Comparison of ENCODE assay signal across 26 cellular contexts in genomic region chr2:235472443-235472842, GRCh38.
"Had no signal": no experiment of that assay in that cellular context is flagged by ENCODE, and none has a peak within 500 bp of the region (broad histone marks: within the 10 kb centered on the region; RNA-seq: fewer than 3 reads in every experiment).

No MANE protein-coding gene starts in this region.

- H3K27me3 ChIP-seq: colonic mucosa, right atrium auricular region, stomach, thyroid gland, upper lobe of left lung had no signal

- H3K9ac ChIP-seq: parathyroid adenoma had no signal

- FAIRE-seq: astrocyte, frontal cortex, keratinocyte had no signal

- H3K9me3 ChIP-seq: colonic mucosa, psoas muscle, thyroid gland had no signal

- H3K4me3 ChIP-seq: colonic mucosa, left ventricle myocardium inferior, psoas muscle, right atrium auricular region, stomach, thyroid gland, upper lobe of left lung had no signal

- ATAC-seq: psoas muscle; stimulated activated naive B cell treated with anti-CD40 and anti-IgM and Interleukin-4, amounts not matched to agents 10 μg/mL and 1 μg/mL and 100 μg/mL, for 72 hours had no signal

- H2AFZ ChIP-seq: parathyroid adenoma had no signal

- H3K4me1 ChIP-seq: colonic mucosa, parathyroid adenoma had no signal

- H3K27ac ChIP-seq: colonic mucosa, left ventricle myocardium inferior, parathyroid adenoma, psoas muscle, right atrium auricular region, stomach, thyroid gland, upper lobe of left lung had no signal

- DNase-seq: activated CD4-positive, alpha-beta memory T cell treated with anti-CD3 and anti-CD28 coated beads, Interleukin-2, amount 10 ng/mL, durations not matched to agents 7 days and 5 days; activated CD4-positive, alpha-beta T cell treated with anti-CD3 and anti-CD28 coated beads, Interleukin-2, amount 10 ng/mL, durations not matched to agents 7 days and 5 days; activated CD4-positive, CD25-positive, alpha-beta regulatory T cell treated with anti-CD3 and anti-CD28 coated beads, Interleukin-2, amount 50 U/mL, for 72 hours; activated CD8-positive, alpha-beta memory T cell treated with anti-CD3 and anti-CD28 coated beads, Interleukin-2, amount 50 U/mL, for 48 hours; activated gamma-delta T cell; activated naive CD4-positive, alpha-beta T cell treated with anti-CD3 and anti-CD28 coated beads, Interleukin-2, amount 10 ng/mL, durations not matched to agents 7 days and 5 days; activated T-cell treated with anti-CD3 and anti-CD28 coated beads, Interleukin-2, amount 50 U/mL, for 24 hours; amniotic stem cell; cerebellar nuclear complex; colonic mucosa; effector memory CD4-positive, alpha-beta T cell; glutamatergic neuron; left ventricle myocardium inferior; psoas muscle; stimulated activated CD4-positive, alpha-beta T cell treated with anti-CD3 and anti-CD28 coated beads, Interleukin-15, amount 100 ng/mL, for 24 hours; stimulated activated CD4-positive, alpha-beta T cell treated with anti-CD3 and anti-CD28 coated beads, Interleukin-2, amount 100 ng/mL, for 24 hours; stimulated activated naive B cell treated with anti-CD40 and anti-IgM and Interleukin-4, amounts not matched to agents 10 μg/mL and 1 μg/mL and 100 μg/mL, for 72 hours; stomach; T-helper 2 cell; thyroid gland; upper lobe of left lung had no signal

- H3K79me2 ChIP-seq: parathyroid adenoma had no signal

- H3K36me3 ChIP-seq: colonic mucosa, left ventricle myocardium inferior, right atrium auricular region, stomach, thyroid gland, upper lobe of left lung had no signal
